In genomic region chr10:51503378-51503777, GRCh38 we compare ENCODE assay signal across 19 cellular contexts.
DNase-seq lines count a peak whose midpoint lies in the region; ATAC-seq and TF ChIP-seq lines count a peak whose summit lies in the region.
"Had no signal": no experiment of that assay in that cellular context is flagged by ENCODE, and none has a peak within 500 bp of the region (broad histone marks: within the 10 kb centered on the region; RNA-seq: fewer than 3 reads in every experiment).

No MANE protein-coding gene starts in this region.

- DNase-seq in H9 (no peak), LHCN-M2 (ENCODE audit: low read depth) (peak; percentile 11), omental fat pad (ENCODE audit: low spot score) (no peak), NCI-H1417 (lab: John Stamatoyannopoulos, UW) (no peak), H4 (ENCODE audit: low spot score) (no peak), ACHN (no peak)
- DNase-seq in activated naive CD8-positive, alpha-beta T cell treated with anti-CD3 and anti-CD28 coated beads for 36 hours = no peak
- DNase-seq: BE2C; Calu3; CD4-positive, alpha-beta T cell; CD8-positive, alpha-beta memory T cell; COR-L47; DMS53; DMS79 treated with DMSO at 0.1 percent for 48 hours; GF-D8 had no signal

- WGBS in H9 (ENCODE audit: extremely low coverage, insufficient read length, low lambda C conversion rate) = no CpG with 5 or more reads among the region's 1 CpG

- in situ Hi-C loops in ACHN (cut with HindIII; ENCODE audit: low pct_ligation_motif_present, low pct_unique_long_range_greater_than_20kb, low sequenced_read_pairs) = no loop called here

- H4K20me1 ChIP-seq in H9 (ENCODE audit: control insufficient read depth, insufficient read depth, insufficient read length) = no peaks in the 10 kb centered on the region
- H4K20me1 ChIP-seq: BLaER1 treated with 17β-estradiol and CSF1 and Interleukin-3, amounts not matched to agents 10 nM and 100 nM had no signal

- no peak overlapping the region for H3K4me2 ChIP-seq in H9 (ENCODE audit: insufficient read depth, insufficient read length, low read length)
- H3K4me2 ChIP-seq: BLaER1 treated with 17β-estradiol and CSF1 and Interleukin-3, amounts not matched to agents 10 nM and 100 nM had no signal

- H3K79me2 ChIP-seq in H9 (ENCODE audit: insufficient read depth, low read length) = no peaks in the 10 kb centered on the region

- H3T11ph ChIP-seq in H9 (ENCODE audit: low read length) = no peak overlapping the region

- no peaks in the 10 kb centered on the region for H3K23me2 ChIP-seq in H9 (ENCODE audit: insufficient read length, low read depth, low read length, poor library complexity, severe bottlenecking)

- H3K27ac Mint-ChIP-seq in H9 = no peak overlapping the region
- no peak overlapping the region for H3K27ac Mint-ChIP-seq in activated naive CD8-positive, alpha-beta T cell treated with anti-CD3 and anti-CD28 coated beads for 36 hours
- H3K27ac Mint-ChIP-seq: CD14-positive monocyte; CD4-positive, alpha-beta T cell; CD8-positive, alpha-beta memory T cell had no signal

- H3K27me3 Mint-ChIP-seq in H9 (ENCODE audit: low read depth) = no peaks in the 10 kb centered on the region
- H3K27me3 Mint-ChIP-seq in activated naive CD8-positive, alpha-beta T cell treated with anti-CD3 and anti-CD28 coated beads for 36 hours = no peaks in the 10 kb centered on the region
- H3K27me3 Mint-ChIP-seq: CD4-positive, alpha-beta T cell had no signal

- H3K4ac ChIP-seq in H9 (ENCODE audit: low read depth, low read length) = no peak overlapping the region

- H4K8ac ChIP-seq in H9 (replicated peaks; ENCODE audit: insufficient read length, low read depth, low read length) = no peak overlapping the region

- H3K9ac ChIP-seq in H9 (ENCODE audit: extremely low read depth, insufficient read length, low read length) = no peak overlapping the region
- no peak overlapping the region for H3K9ac ChIP-seq in skeletal muscle tissue (ENCODE audit: low read depth in 1 of 3, low read length in 3 of 3)
- H3K9ac ChIP-seq: BLaER1 treated with 17β-estradiol and CSF1 and Interleukin-3, amounts not matched to agents 10 nM and 100 nM had no signal

- no peak overlapping the region for H4K5ac ChIP-seq in H9 (ENCODE audit: insufficient read length, low read depth, low read length)

- no peak overlapping the region for H2BK15ac ChIP-seq in H9 (ENCODE audit: low read depth, low read length)

- no peak overlapping the region for H2BK5ac ChIP-seq in H9 (ENCODE audit: insufficient read length, low read length)

- H3K4me3 ChIP-seq in skeletal muscle tissue (ENCODE audit: low read length in 3 of 3) = no peak overlapping the region
- H3K4me3 ChIP-seq: BLaER1 treated with 17β-estradiol and CSF1 and Interleukin-3, amounts not matched to agents 10 nM and 100 nM; HAP-1 had no signal

- no peak overlapping the region for H2BK20ac ChIP-seq in H9 (ENCODE audit: low read depth, low read length, poor library complexity, severe bottlenecking)

- no peak overlapping the region for H3K18ac ChIP-seq in H9 (ENCODE audit: insufficient read length, low read depth, low read length)

- H4K91ac ChIP-seq in H9 (ENCODE audit: insufficient read length, low read depth, low read length) = no peak overlapping the region

- no peaks in the 10 kb centered on the region for H3K79me1 ChIP-seq in H9 (ENCODE audit: insufficient read depth, low read depth, low read length, poor library complexity, severe bottlenecking)

- H2BK12ac ChIP-seq in H9 (ENCODE audit: insufficient read length, low read depth, low read length) = no peak overlapping the region

- no peak overlapping the region for H3K4me3 Mint-ChIP-seq in H9
- H3K4me3 Mint-ChIP-seq in activated naive CD8-positive, alpha-beta T cell treated with anti-CD3 and anti-CD28 coated beads for 36 hours = no peak overlapping the region
- H3K4me3 Mint-ChIP-seq: CD14-positive monocyte; CD4-positive, alpha-beta T cell; CD8-positive, alpha-beta memory T cell had no signal

- no peak overlapping the region for H2AK5ac ChIP-seq in H9 (ENCODE audit: insufficient read length, low read length)

- peaks cover 7 to 8% of the 10 kb centered on the region in 2 experiments for H3K4me1 Mint-ChIP-seq in H9
- H3K4me1 Mint-ChIP-seq in activated naive CD8-positive, alpha-beta T cell treated with anti-CD3 and anti-CD28 coated beads for 36 hours = no peaks in the 10 kb centered on the region
- H3K4me1 Mint-ChIP-seq: CD14-positive monocyte; CD8-positive, alpha-beta memory T cell had no signal

- no peaks in the 10 kb centered on the region for H3K9me3 ChIP-seq in H9 (ENCODE audit: control insufficient read depth, low read depth, low read length)
- H3K9me3 ChIP-seq in skeletal muscle tissue (ENCODE audit: control insufficient read depth in 3 of 3, low read length in 3 of 3) = no peaks in the 10 kb centered on the region
- H3K9me3 ChIP-seq: BE2C; BLaER1 treated with 17β-estradiol and CSF1 and Interleukin-3, amounts not matched to agents 10 nM and 100 nM; HAP-1 had no signal

- no peak overlapping the region for H2AFZ ChIP-seq in H9 (ENCODE audit: low read length)

- H3K14ac ChIP-seq in H9 (ENCODE audit: insufficient read depth, low read length) = no peak overlapping the region

- peak overlapping the region; percentile 69 for H2BK120ac ChIP-seq in H9 (ENCODE audit: low read depth, low read length, poor library complexity, severe bottlenecking)

- TF ChIP-seq CTCF in H9 (conservative IDR thresholded peaks at IDR 0.05) (no peak), omental fat pad (IDR thresholded peaks at IDR 0.05) (no peak)

- H3K4me1 ChIP-seq in H9 (ENCODE audit: insufficient read depth, low read length) (no peaks in the 10 kb centered on the region), skeletal muscle tissue (ENCODE audit: control insufficient read depth in 3 of 3, insufficient read depth in 3 of 3, low read length in 3 of 3) (peaks cover 3 to 15% (median 10%) of the 10 kb centered on the region in 3 donors)
- H3K4me1 ChIP-seq: BE2C; BLaER1 treated with 17β-estradiol and CSF1 and Interleukin-3, amounts not matched to agents 10 nM and 100 nM; HAP-1 had no signal

- peak; percentile 41 for ATAC-seq in omental fat pad (ENCODE audit: low FRiP score)

- H3K9me3 Mint-ChIP-seq in H9 = no peaks in the 10 kb centered on the region
- no peaks in the 10 kb centered on the region for H3K9me3 Mint-ChIP-seq in activated naive CD8-positive, alpha-beta T cell treated with anti-CD3 and anti-CD28 coated beads for 36 hours

- H3K36me3 ChIP-seq in skeletal muscle tissue (ENCODE audit: control insufficient read depth in 3 of 3, insufficient read depth in 3 of 3, low read length in 3 of 3) = no peaks in the 10 kb centered on the region
- H3K36me3 ChIP-seq: BE2C; BLaER1 treated with 17β-estradiol and CSF1 and Interleukin-3, amounts not matched to agents 10 nM and 100 nM; HAP-1 had no signal

- H3K36me3 Mint-ChIP-seq in H9 (ENCODE audit: insufficient read depth in 1 of 3, low read depth in 3 of 3) = no peaks in the 10 kb centered on the region
- no peaks in the 10 kb centered on the region for H3K36me3 Mint-ChIP-seq in activated naive CD8-positive, alpha-beta T cell treated with anti-CD3 and anti-CD28 coated beads for 36 hours
- H3K36me3 Mint-ChIP-seq: CD14-positive monocyte; CD8-positive, alpha-beta memory T cell had no signal

- H3K27ac ChIP-seq in H9 (ENCODE audit: insufficient read length, low read depth, low read length) (no peak overlapping the region), skeletal muscle tissue (ENCODE audit: low read depth, low read length) (peak overlapping the region; percentile 65)
- H3K27ac ChIP-seq: BLaER1 treated with 17β-estradiol and CSF1 and Interleukin-3, amounts not matched to agents 10 nM and 100 nM had no signal

- no peak overlapping the region for H3K56ac ChIP-seq in H9 (ENCODE audit: insufficient read length, low read depth, low read length)

- no peak overlapping the region for H3K23ac ChIP-seq in H9 (ENCODE audit: insufficient read length, low read depth, low read length)

- no peaks in the 10 kb centered on the region for H3K27me3 ChIP-seq in H9 (ENCODE audit: insufficient read depth, low read length)
- no peaks in the 10 kb centered on the region for H3K27me3 ChIP-seq in skeletal muscle tissue (ENCODE audit: control insufficient read depth in 3 of 3, insufficient read depth in 3 of 3, low read length in 3 of 3)
- H3K27me3 ChIP-seq: BE2C; BLaER1 treated with 17β-estradiol and CSF1 and Interleukin-3, amounts not matched to agents 10 nM and 100 nM had no signal
